9 cellular contexts compared by ENCODE assay signal in the genomic region with DNA sequence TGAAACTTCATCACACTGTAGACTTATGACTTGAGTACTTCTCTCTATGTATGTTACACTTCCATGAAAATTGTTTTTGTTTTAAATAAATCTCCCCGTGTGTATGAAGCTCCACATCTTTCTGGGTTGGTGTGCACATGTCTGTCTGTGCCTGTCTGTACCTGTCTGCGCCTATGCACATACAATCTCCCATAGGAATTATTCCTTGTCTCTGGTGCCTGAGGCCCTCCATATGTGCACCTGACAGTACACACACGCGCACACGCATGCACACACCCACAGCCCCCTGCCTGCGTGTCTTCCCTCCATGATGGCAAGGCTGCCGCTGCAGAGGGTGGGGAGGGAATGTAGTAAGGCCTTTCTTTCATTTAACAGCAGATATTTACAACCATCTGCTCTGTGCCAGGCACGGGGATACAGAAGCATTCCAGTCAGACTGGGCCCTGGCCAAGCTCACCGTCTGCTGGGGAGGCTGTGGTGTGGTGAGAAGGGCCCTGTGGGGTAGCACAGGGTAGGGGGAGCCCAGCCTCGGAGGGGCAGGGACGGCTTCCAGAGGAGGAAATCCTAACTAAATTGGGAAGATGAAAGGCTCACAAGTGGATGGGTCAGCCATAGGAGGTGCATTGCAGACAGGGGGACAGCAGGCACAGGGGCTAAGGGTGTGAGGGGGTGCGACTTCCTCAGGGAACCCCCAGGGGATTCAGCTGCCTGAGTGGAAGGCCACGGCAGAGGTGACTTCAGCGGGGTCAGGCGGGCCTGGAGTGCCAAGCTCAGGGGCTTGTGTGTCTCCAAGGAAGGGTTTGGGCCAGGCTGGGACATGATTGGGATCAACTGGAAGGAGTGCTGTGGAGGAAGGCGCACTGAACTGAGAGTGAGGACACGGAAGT. TPM values are rescaled to one million over a fixed set of nuclear protein-coding genes. Genes with fewer than 3 reads are reported as not detected.
DNase-seq lines count a peak whose midpoint lies in the region; ATAC-seq and TF ChIP-seq lines count a peak whose summit lies in the region.
"Had no signal": no experiment of that assay in that cellular context is flagged by ENCODE, and none has a peak within 500 bp of the region (broad histone marks: within the 10 kb centered on the region; RNA-seq: fewer than 3 reads in every experiment).

No MANE protein-coding gene starts in this region.

- H3K27me3 ChIP-seq in left ventricle myocardium inferior (ENCODE audit: low read depth) (peaks cover 23% of the 10 kb centered on the region), right atrium auricular region (no peaks in the 10 kb centered on the region), mammary epithelial cell (ENCODE audit: insufficient read depth, low read length) (no peaks in the 10 kb centered on the region), brain microvascular endothelial cell (replicated peaks) (no peaks in the 10 kb centered on the region)
- H3K27me3 ChIP-seq in naive thymus-derived CD4-positive, alpha-beta T cell (ENCODE audit: control insufficient read depth in 2 of 2, insufficient read depth in 2 of 2, low read length in 2 of 2): peaks cover 0 to 3% of the 10 kb centered on the region in 2 donors

- POLR2A ChIA-PET in naive thymus-derived CD4-positive, alpha-beta T cell (lab: Charles Lee): interaction anchor here (1.3 to 2.9 kb wide), 3 partner anchors 248 to 294 kb away, joined by 4 to 26 read pairs (median 4); no protein-coding TSS in a partner anchor

- H3K9me3 ChIP-seq in left ventricle myocardium inferior (replicated peaks): no peaks in the 10 kb centered on the region
- no peaks in the 10 kb centered on the region for H3K9me3 ChIP-seq in right atrium auricular region
- no peaks in the 10 kb centered on the region for H3K9me3 ChIP-seq in mammary epithelial cell (replicated peaks; ENCODE audit: insufficient read depth, low read length)
- no peaks in the 10 kb centered on the region for H3K9me3 ChIP-seq in naive thymus-derived CD4-positive, alpha-beta T cell (ENCODE audit: control insufficient read depth in 2 of 3, low read length in 3 of 3)

- dilution Hi-C loops in mammary epithelial cell (cut with HindIII; ENCODE audit: low sequenced_read_pairs): no loop called here

- 36% methylated on average over 12 of the region's 17 CpGs for WGBS in mammary epithelial cell (ENCODE audit: low coverage, missing lambda C conversion rate)

- no peak overlapping the region for H3K4me3 Mint-ChIP-seq in mesothelial cell of epicardium
- peak overlapping the region in 5 of 10 donors; percentile 51 to 85 (median 71) for H3K4me3 Mint-ChIP-seq in naive thymus-derived CD4-positive, alpha-beta T cell

- intact Hi-C loops in left ventricle myocardium inferior (cut with micrococcal nuclease) (no loop called here), mammary epithelial cell (cut with micrococcal nuclease) (loop anchor here (1.0 to 10.0 kb wide), 11 partner anchors 206 to 739 kb away; no protein-coding TSS in a partner anchor)
- intact Hi-C loops in naive thymus-derived CD4-positive, alpha-beta T cell (cut with micrococcal nuclease): loop anchor here (1.0 to 5.0 kb wide), 8 partner anchors 8 to 722 kb away; a partner anchor contains a TSS

- ATAC-seq in HG03354 (IDR thresholded peaks at IDR 0.05; ENCODE audit: poor library complexity, severe bottlenecking, unreplicated experiment): no peak
- ATAC-seq in naive thymus-derived CD4-positive, alpha-beta T cell: no peak

- H3K36me3 ChIP-seq in left ventricle myocardium inferior (no peaks in the 10 kb centered on the region), right atrium auricular region (no peaks in the 10 kb centered on the region), mammary epithelial cell (ENCODE audit: insufficient read depth, low read length) (no peaks in the 10 kb centered on the region), brain microvascular endothelial cell (replicated peaks) (no peaks in the 10 kb centered on the region)
- H3K36me3 ChIP-seq in naive thymus-derived CD4-positive, alpha-beta T cell (ENCODE audit: control insufficient read depth in 2 of 3, insufficient read depth in 3 of 3, low read length in 3 of 3): no peaks in the 10 kb centered on the region

- DNase-seq in left ventricle myocardium inferior (no peak), right atrium auricular region (ENCODE audit: low spot score) (no peak), mammary epithelial cell (no peak), mesothelial cell of epicardium (ENCODE audit: low spot score in 2 of 2, unreplicated experiment in 2 of 2) (no peak), brain microvascular endothelial cell (no peak), DMS114 treated with DMSO at 0.1 percent for 48 hours (lab: John Stamatoyannopoulos, UW; ENCODE audit: unreplicated experiment) (no peak)
- no peak for DNase-seq in naive thymus-derived CD4-positive, alpha-beta T cell

- peak overlapping the region; percentile 31 for H3K9ac ChIP-seq in mammary epithelial cell (ENCODE audit: insufficient read depth, low read length)

- TF ChIP-seq CTCF in left ventricle myocardium inferior (IDR thresholded peaks at IDR 0.05; ENCODE audit: borderline replicate concordance) (no peak), right atrium auricular region (IDR thresholded peaks at IDR 0.05) (no peak), mammary epithelial cell (conservative IDR thresholded peaks at IDR 0.05 in 1 of 2, IDR thresholded peaks at IDR 0.05 in 1 of 2; ENCODE audit: extremely low read depth in 1 of 2, insufficient read depth in 1 of 2, low read depth in 1 of 2, low read length in 2 of 2) (no peak), mesothelial cell of epicardium (IDR thresholded peaks at IDR 0.05; ENCODE audit: unreplicated experiment) (no peak), brain microvascular endothelial cell (IDR thresholded peaks at IDR 0.05; ENCODE audit: low read depth, low read length, missing control alignments) (no peak)

- no TSS peak for BruUV-seq in mammary epithelial cell (replicated peaks; lab: Mats Ljungman, UMichigan)

- H3K4me2 ChIP-seq in mammary epithelial cell (ENCODE audit: insufficient read depth, low read depth, low read length): peak overlapping the region; percentile 75

- H3K9me3 Mint-ChIP-seq in mesothelial cell of epicardium: no peaks in the 10 kb centered on the region
- no peaks in the 10 kb centered on the region for H3K9me3 Mint-ChIP-seq in naive thymus-derived CD4-positive, alpha-beta T cell

- in situ Hi-C loops in mammary epithelial cell (cut with MboI; ENCODE audit: low sequenced_read_pairs in 2 of 2): loop anchor here (5.0 to 10.0 kb wide), 8 partner anchors 296 to 736 kb away; a partner anchor contains a TSS
- in situ Hi-C loops in brain microvascular endothelial cell (cut with HindIII; ENCODE audit: low pct_ligation_motif_present, low sequenced_read_pairs): no loop called here

- peak overlapping the region; percentile 33 for H3K27ac ChIP-seq in left ventricle myocardium inferior (replicated peaks)
- no peak overlapping the region for H3K27ac ChIP-seq in right atrium auricular region
- peak overlapping the region; percentile 6 for H3K27ac ChIP-seq in mammary epithelial cell (ENCODE audit: insufficient read depth, low read depth, low read length)
- H3K27ac ChIP-seq in brain microvascular endothelial cell: no peak overlapping the region
- no peak overlapping the region for H3K27ac ChIP-seq in naive thymus-derived CD4-positive, alpha-beta T cell (ENCODE audit: low read depth, low read length)

- peaks cover 28% of the 10 kb centered on the region for H3K4me1 ChIP-seq in left ventricle myocardium inferior
- H3K4me1 ChIP-seq in right atrium auricular region: peaks cover 0 to 28% of the 10 kb centered on the region in 2 donors
- peaks cover 58% of the 10 kb centered on the region for H3K4me1 ChIP-seq in mammary epithelial cell (ENCODE audit: insufficient read depth, low read length)
- peaks cover 6 to 8% of the 10 kb centered on the region in 2 donors for H3K4me1 ChIP-seq in naive thymus-derived CD4-positive, alpha-beta T cell (ENCODE audit: control insufficient read depth in 2 of 2, insufficient read depth in 2 of 2, low read length in 2 of 2)

- H3K4me3 ChIP-seq in left ventricle myocardium inferior (peak overlapping the region; percentile 54), right atrium auricular region (peak overlapping the region in 1 of 2 donors; percentile 32), mammary epithelial cell (replicated peaks in 1 of 3; ENCODE audit: insufficient read depth in 1 of 3, low read depth in 2 of 3, low read length in 3 of 3) (no peak overlapping the region), brain microvascular endothelial cell (ENCODE audit: low read depth, low read length) (no peak overlapping the region)
- H3K4me3 ChIP-seq in naive thymus-derived CD4-positive, alpha-beta T cell (ENCODE audit: low read length): no peak overlapping the region

- peak overlapping the region; percentile 86 for H3K27ac Mint-ChIP-seq in mesothelial cell of epicardium
- peak overlapping the region in 2 of 9 donors; percentile 2 to 77 for H3K27ac Mint-ChIP-seq in naive thymus-derived CD4-positive, alpha-beta T cell

- H3K36me3 Mint-ChIP-seq in mesothelial cell of epicardium: no peaks in the 10 kb centered on the region
- no peaks in the 10 kb centered on the region for H3K36me3 Mint-ChIP-seq in naive thymus-derived CD4-positive, alpha-beta T cell

- no peaks in the 10 kb centered on the region for H4K20me1 ChIP-seq in mammary epithelial cell (ENCODE audit: insufficient read depth, low read length)

- peak overlapping the region; percentile 84 for H2AFZ ChIP-seq in mammary epithelial cell (ENCODE audit: low read depth, low read length)

- no peaks in the 10 kb centered on the region for H3K79me2 ChIP-seq in mammary epithelial cell (ENCODE audit: insufficient read depth, low read length)

- CTCF ChIA-PET in mammary epithelial cell (lab: Charles Lee; ENCODE audit: low non-redundant PET): interaction anchor here (0.6 to 1.7 kb wide), 5 partner anchors 483 to 735 kb away, joined by 3 to 9 read pairs (median 3); no protein-coding TSS in a partner anchor
- CTCF ChIA-PET in naive thymus-derived CD4-positive, alpha-beta T cell (lab: Charles Lee): interaction anchor here (0.7 to 22.1 kb wide), 34 partner anchors 8 to 723 kb away, joined by 3 to 731 read pairs (median 4); a partner anchor contains a TSS

- H3K4me1 Mint-ChIP-seq in mesothelial cell of epicardium: peaks cover 27% of the 10 kb centered on the region
- peaks cover 11 to 19% (median 17%) of the 10 kb centered on the region in 7 donors for H3K4me1 Mint-ChIP-seq in naive thymus-derived CD4-positive, alpha-beta T cell

- H3K27me3 Mint-ChIP-seq in mesothelial cell of epicardium (ENCODE audit: low read depth): peaks cover under 1% of the 10 kb centered on the region
- peaks cover 0 to 25% (median 8%) of the 10 kb centered on the region in 5 donors for H3K27me3 Mint-ChIP-seq in naive thymus-derived CD4-positive, alpha-beta T cell

RNA-seq across cellular contexts. Expression of a gene that starts 26.1 kb away (rescaled TPM):
- total RNA-seq in left ventricle myocardium inferior: 63.4 TPM
- 100 to 1,000 TPM; 199 to 271 TPM for total RNA-seq in right atrium auricular region
- total RNA-seq in mammary epithelial cell: 100 to 1,000 TPM in 1 of 2 donors, 10 to 100 TPM in 1; 97.0 to 397 TPM
- polyA plus RNA-seq in mammary epithelial cell: 391 TPM
- 365 TPM for polyA minus RNA-seq in mammary epithelial cell
- 1,131 to 1,194 TPM (median 1,142 TPM) in 3 replicates for total RNA-seq in mesothelial cell of epicardium
- under 1 TPM in 4 of 5 experiments, not detected in 1; 0.15 to 0.62 (median 0.59) TPM for total RNA-seq in naive thymus-derived CD4-positive, alpha-beta T cell
- under 1 TPM in 1 of 2 donors, not detected in 1; 0.09 TPM for polyA plus RNA-seq in naive thymus-derived CD4-positive, alpha-beta T cell

RNA-seq across cellular contexts. Expression of a gene that starts 30.0 kb away (rescaled TPM):
- total RNA-seq in left ventricle myocardium inferior (not detected), right atrium auricular region (not detected), mammary epithelial cell (not detected), mesothelial cell of epicardium (not detected in 3 replicates)
- polyA plus RNA-seq in mammary epithelial cell: not detected
- not detected for polyA minus RNA-seq in mammary epithelial cell
- total RNA-seq in naive thymus-derived CD4-positive, alpha-beta T cell: not detected
- not detected for polyA plus RNA-seq in naive thymus-derived CD4-positive, alpha-beta T cell
- total RNA-seq: posterior vena cava had no signal

RNA-seq across cellular contexts. Expression of a gene that starts 44.6 kb away (rescaled TPM):
- total RNA-seq in left ventricle myocardium inferior (not detected), right atrium auricular region (not detected), mammary epithelial cell (not detected), mesothelial cell of epicardium (not detected in 3 replicates)
- polyA plus RNA-seq in mammary epithelial cell: not detected
- polyA minus RNA-seq in mammary epithelial cell: not detected
- not detected for total RNA-seq in naive thymus-derived CD4-positive, alpha-beta T cell
- polyA plus RNA-seq in naive thymus-derived CD4-positive, alpha-beta T cell: not detected
- total RNA-seq: posterior vena cava had no signal

Comparison
In these comparisons a context has a peak if more than half of its experiments do, and no peak if none do; other contexts are left out.
1. H3K27ac ChIP-seq: peak in left ventricle myocardium inferior (single experiment) and mammary epithelial cell (single experiment); none in right atrium auricular region (0 of 2), brain microvascular endothelial cell (single experiment) and naive thymus-derived CD4-positive, alpha-beta T cell (single experiment).
2. RNA of a gene that starts 26.1 kb away (total RNA-seq): 1,131 to 1,194 TPM in mesothelial cell of epicardium, 97.0 to 397 TPM in mammary epithelial cell, 199 to 271 TPM in right atrium auricular region and 63.4 TPM in left ventricle myocardium inferior (single experiment); 0.15 to 0.62 TPM in naive thymus-derived CD4-positive, alpha-beta T cell; every median in the first group is over 10 times any median in the second.